Comparison of ENCODE assay signal across 30 cellular contexts in genomic region chr1:230569201-230569600, GRCh38.
"Had no signal": no experiment of that assay in that cellular context is flagged by ENCODE, and none has a peak within 500 bp of the region (broad histone marks: within the 10 kb centered on the region; RNA-seq: fewer than 3 reads in every experiment).

No MANE protein-coding gene starts in this region.

- H3K4me1 Mint-ChIP-seq: activated naive CD4-positive, alpha-beta T cell treated with anti-CD3 and anti-CD28 coated beads, Interleukin-2, amount 50 U/mL, for 24 hours had no signal

- H3K4me3 Mint-ChIP-seq: activated CD4-positive, alpha-beta memory T cell treated with anti-CD3 and anti-CD28 coated beads for 36 hours; activated CD4-positive, alpha-beta T cell treated with anti-CD3 and anti-CD28 coated beads for 36 hours; activated CD4-positive, alpha-beta T cell treated with anti-CD3 and anti-CD28 coated beads, Interleukin-2, amount 10 ng/mL, durations not matched to agents 24 days and 14 days; activated CD8-positive, alpha-beta memory T cell treated with anti-CD3 and anti-CD28 coated beads, Interleukin-2, amount 10 ng/mL, durations not matched to agents 7 days and 5 days; activated CD8-positive, alpha-beta T cell treated with anti-CD3 and anti-CD28 coated beads, Interleukin-2, amount 10 ng/mL, durations not matched to agents 7 days and 5 days; activated naive CD4-positive, alpha-beta T cell treated with anti-CD3 and anti-CD28 coated beads for 36 hours; activated naive CD4-positive, alpha-beta T cell treated with anti-CD3 and anti-CD28 coated beads, Interleukin-2, amount 50 U/mL, for 24 hours; activated naive CD8-positive, alpha-beta T cell treated with anti-CD3 and anti-CD28 coated beads for 36 hours; activated T-helper 1 cell treated with anti-CD3 and anti-CD28 coated beads, Interleukin-12 subunit alpha, Interleukin-12 subunit beta, Interleukin-2, Interleukin-4 antibody, amounts not matched to agents 30 ng/mL and 10 ng/mL and 1 ng/mL, durations not matched to agents 14 hours and 24 hours and 36 hours; brain; endodermal cell had no signal

- H3K9me3 ChIP-seq: ascending aorta, breast epithelium, colonic mucosa, esophagus muscularis mucosa, gastrocnemius medialis had no signal

- H3K4me3 ChIP-seq: ascending aorta, breast epithelium, cardiac muscle cell, colonic mucosa, esophagus muscularis mucosa, gastrocnemius medialis had no signal

- H3K9me3 Mint-ChIP-seq: activated CD4-positive, alpha-beta memory T cell treated with anti-CD3 and anti-CD28 coated beads for 36 hours; activated naive CD4-positive, alpha-beta T cell treated with anti-CD3 and anti-CD28 coated beads for 36 hours; activated naive CD4-positive, alpha-beta T cell treated with anti-CD3 and anti-CD28 coated beads, Interleukin-2, amount 50 U/mL, for 24 hours; activated naive CD8-positive, alpha-beta T cell treated with anti-CD3 and anti-CD28 coated beads for 36 hours; activated T-helper 1 cell treated with anti-CD3 and anti-CD28 coated beads, Interleukin-12 subunit alpha, Interleukin-12 subunit beta, Interleukin-2, Interleukin-4 antibody, amounts not matched to agents 30 ng/mL and 10 ng/mL and 1 ng/mL, durations not matched to agents 14 hours and 24 hours and 36 hours; activated T-helper 2 cell treated with anti-CD3 and anti-CD28 coated beads, Interferon-gamma antibody, Interleukin-2, Interleukin-4, amounts not matched to agents 10 μg/mL and 5 μg/mL and 100 μg/mL, durations not matched to agents 14 hours and 24 hours and 36 hours; endodermal cell had no signal

- H3K36me3 Mint-ChIP-seq: activated CD4-positive, alpha-beta memory T cell treated with anti-CD3 and anti-CD28 coated beads for 36 hours; activated CD8-positive, alpha-beta memory T cell treated with anti-CD3 and anti-CD28 coated beads, Interleukin-2, amount 10 ng/mL, durations not matched to agents 7 days and 5 days; activated naive CD4-positive, alpha-beta T cell treated with anti-CD3 and anti-CD28 coated beads, Interleukin-2, amount 50 U/mL, for 24 hours; activated naive CD8-positive, alpha-beta T cell treated with anti-CD3 and anti-CD28 coated beads for 36 hours; brain had no signal

- H3K27ac ChIP-seq: ascending aorta, breast epithelium, cardiac muscle cell, esophagus muscularis mucosa, gastrocnemius medialis had no signal

- H3K4me1 ChIP-seq: ascending aorta, breast epithelium had no signal

- H3K27ac Mint-ChIP-seq: activated CD4-positive, alpha-beta memory T cell treated with anti-CD3 and anti-CD28 coated beads for 36 hours; activated CD4-positive, alpha-beta T cell treated with anti-CD3 and anti-CD28 coated beads for 36 hours; activated CD4-positive, alpha-beta T cell treated with anti-CD3 and anti-CD28 coated beads, Interleukin-2, amount 10 ng/mL, durations not matched to agents 24 days and 14 days; activated CD8-positive, alpha-beta memory T cell treated with anti-CD3 and anti-CD28 coated beads, Interleukin-2, amount 10 ng/mL, durations not matched to agents 7 days and 5 days; activated CD8-positive, alpha-beta T cell treated with anti-CD3 and anti-CD28 coated beads, Interleukin-2, amount 10 ng/mL, durations not matched to agents 7 days and 5 days; activated naive CD4-positive, alpha-beta T cell treated with anti-CD3 and anti-CD28 coated beads for 36 hours; activated naive CD4-positive, alpha-beta T cell treated with anti-CD3 and anti-CD28 coated beads, Interleukin-2, amount 50 U/mL, for 24 hours; activated naive CD8-positive, alpha-beta T cell treated with anti-CD3 and anti-CD28 coated beads for 36 hours; activated T-helper 1 cell treated with anti-CD3 and anti-CD28 coated beads, Interleukin-12 subunit alpha, Interleukin-12 subunit beta, Interleukin-2, Interleukin-4 antibody, amounts not matched to agents 30 ng/mL and 10 ng/mL and 1 ng/mL, durations not matched to agents 14 hours and 24 hours and 36 hours; activated T-helper 2 cell treated with anti-CD3 and anti-CD28 coated beads, Interferon-gamma antibody, Interleukin-2, Interleukin-4, amounts not matched to agents 10 μg/mL and 5 μg/mL and 100 μg/mL, durations not matched to agents 14 hours and 24 hours and 36 hours; brain; endodermal cell had no signal

- DNase-seq: activated CD4-positive, alpha-beta memory T cell treated with anti-CD3 and anti-CD28 coated beads for 36 hours; activated CD4-positive, alpha-beta T cell treated with anti-CD3 and anti-CD28 coated beads for 36 hours; activated CD4-positive, alpha-beta T cell treated with anti-CD3 and anti-CD28 coated beads, Interleukin-2, amount 10 ng/mL, durations not matched to agents 24 days and 14 days; activated CD4-positive, CD25-positive, alpha-beta regulatory T cell; activated CD4-positive, CD25-positive, alpha-beta regulatory T cell treated with anti-CD3 and anti-CD28 coated beads, Interleukin-2, amount 50 U/mL, for 72 hours; activated CD8-positive, alpha-beta memory T cell treated with anti-CD3 and anti-CD28 coated beads, Interleukin-2, amount 10 ng/mL, durations not matched to agents 7 days and 5 days; activated CD8-positive, alpha-beta memory T cell treated with anti-CD3 and anti-CD28 coated beads, Interleukin-2, amount 50 U/mL, for 4 hours; activated CD8-positive, alpha-beta T cell treated with anti-CD3 and anti-CD28 coated beads, Interleukin-2, amount 10 ng/mL, durations not matched to agents 7 days and 5 days; activated effector memory CD4-positive, alpha-beta T cell treated with anti-CD3 and anti-CD28 coated beads, Interleukin-2, amount 50 U/mL, for 16 hours; activated naive CD4-positive, alpha-beta T cell treated with anti-CD3 and anti-CD28 coated beads for 36 hours; activated naive CD8-positive, alpha-beta T cell treated with anti-CD3 and anti-CD28 coated beads for 36 hours; activated T-cell treated with anti-CD3 and anti-CD28 coated beads, Interleukin-2, amount 50 U/mL, for 1 hour; activated T-cell treated with anti-CD3 and anti-CD28 coated beads, Interleukin-2, amount 50 U/mL, for 48 hours; central memory CD4-positive, alpha-beta T cell; cerebellar nuclear complex; colonic mucosa; effector memory CD4-positive, alpha-beta T cell; endodermal cell; erythroblast; gastrocnemius medialis; glutamatergic neuron; T-helper 2 cell had no signal

- H3K36me3 ChIP-seq: ascending aorta, breast epithelium, cardiac muscle cell, colonic mucosa, esophagus muscularis mucosa, gastrocnemius medialis had no signal
